ENCODE assay signal across 26 cellular contexts in genomic region chr19:40704491-40705361, GRCh38.
"Had no signal": no experiment of that assay in that cellular context is flagged by ENCODE, and none has a peak within 500 bp of the region (broad histone marks: within the 10 kb centered on the region; RNA-seq: fewer than 3 reads in every experiment).

No MANE protein-coding gene starts in this region.

- DNase-seq: activated CD4-positive, alpha-beta T cell treated with anti-CD3 and anti-CD28 coated beads for 4 hours; activated CD4-positive, alpha-beta T cell treated with anti-CD3 and anti-CD28 coated beads, Interleukin-2, amount 50 U/mL, for 48 hours; activated CD8-positive, alpha-beta memory T cell treated with anti-CD3 and anti-CD28 coated beads for 24 hours; activated effector memory CD4-positive, alpha-beta T cell treated with Interleukin-2 at 50 U/mL for 16 hours; activated naive CD4-positive, alpha-beta T cell treated with Interleukin-2 at 50 U/mL for 16 hours; amygdala; endodermal cell; foreskin keratinocyte; mammary epithelial cell; ovary; stimulated activated CD4-positive, alpha-beta T cell treated with anti-CD3 and anti-CD28 coated beads, Interleukin-1b, Interleukin-23, amount 100 ng/mL, for 48 hours; stimulated activated CD4-positive, alpha-beta T cell treated with anti-CD3 and anti-CD28 coated beads, Interleukin-4, amount 100 ng/mL, for 4 hours; stimulated activated naive CD4-positive, alpha-beta T cell; SW 1271; T-helper 9 cell had no signal

- H3K27ac ChIP-seq: foreskin keratinocyte, neutrophil, ovary, suprapubic skin, tibial artery, VCaP had no signal

- H3K9me3 Mint-ChIP-seq: central memory CD8-positive, alpha-beta T cell; dendritic cell treated with granulocyte-macrophage colony-stimulating factor and Interleukin-4, amounts not matched to agents 40 ng/mL and 50 ng/mL, for 4 days; endodermal cell; nephron; T-helper 1 cell treated with Interleukin-12 subunit alpha and Interleukin-12 subunit beta and Interleukin-4 antibody, amounts not matched to agents 30 μg/mL and 1 μg/mL, for 36 hours had no signal

- H3K4me3 ChIP-seq: esophagus muscularis mucosa, ovary, smooth muscle cell, suprapubic skin, tibial artery had no signal

- ATAC-seq: foreskin keratinocyte had no signal

- H3K9me3 ChIP-seq: esophagus muscularis mucosa, neutrophil, ovary, suprapubic skin, tibial artery had no signal

- H3K27ac Mint-ChIP-seq: dendritic cell treated with granulocyte-macrophage colony-stimulating factor and Interleukin-4, amounts not matched to agents 40 ng/mL and 50 ng/mL, for 4 days; endodermal cell; progenitor cell of endocrine pancreas; T-helper 1 cell treated with Interleukin-12 subunit alpha and Interleukin-12 subunit beta and Interleukin-4 antibody, amounts not matched to agents 30 μg/mL and 1 μg/mL, for 36 hours had no signal

- H3K4me3 Mint-ChIP-seq: central memory CD8-positive, alpha-beta T cell; dendritic cell treated with granulocyte-macrophage colony-stimulating factor and Interleukin-4, amounts not matched to agents 40 ng/mL and 50 ng/mL, for 4 days; endodermal cell; nephron; T-helper 1 cell treated with Interleukin-12 subunit alpha and Interleukin-12 subunit beta and Interleukin-4 antibody, amounts not matched to agents 30 μg/mL and 1 μg/mL, for 36 hours had no signal

- H3K4me1 Mint-ChIP-seq: central memory CD8-positive, alpha-beta T cell had no signal

- H3K27me3 ChIP-seq: esophagus muscularis mucosa, foreskin keratinocyte, neutrophil, ovary, suprapubic skin, tibial artery had no signal

- H3K4me1 ChIP-seq: foreskin keratinocyte, suprapubic skin, tibial artery had no signal

- H3K36me3 ChIP-seq: ovary had no signal

- H3K27me3 Mint-ChIP-seq: central memory CD8-positive, alpha-beta T cell; dendritic cell treated with granulocyte-macrophage colony-stimulating factor and Interleukin-4, amounts not matched to agents 40 ng/mL and 50 ng/mL, for 4 days; progenitor cell of endocrine pancreas had no signal
